Comparison of ENCODE assay signal across 8 cellular contexts in genomic region chr7:76303829-76304505, GRCh38. TPM values are rescaled to one million over a fixed set of nuclear protein-coding genes. Genes with fewer than 3 reads are reported as not detected.
A peak's percentile ranks its signal among the peaks of the same experiment; 100 is the strongest.
DNase-seq lines count a peak whose midpoint lies in the region; ATAC-seq and FAIRE-seq lines count a peak whose summit lies in the region.

No MANE protein-coding gene starts in this region.

- H3K27ac ChIP-seq in right cardiac atrium (ENCODE audit: low read length) = peak overlapping the region; percentile 94
- H3K27ac ChIP-seq in small intestine (ENCODE audit: low read depth in 1 of 2, low read length in 1 of 2) = peak overlapping the region in 1 of 2 donors; percentile 60

- no peaks in the 10 kb centered on the region for H3K9me3 ChIP-seq in right cardiac atrium (ENCODE audit: control insufficient read depth, low read length)
- H3K9me3 ChIP-seq in small intestine (ENCODE audit: control insufficient read depth, low read depth) = no peaks in the 10 kb centered on the region

- peaks cover 5% of the 10 kb centered on the region for H3K4me1 ChIP-seq in right cardiac atrium (ENCODE audit: control insufficient read depth, insufficient read depth, low read length)
- peaks cover 0 to 3% of the 10 kb centered on the region in 2 donors for H3K4me1 ChIP-seq in small intestine (ENCODE audit: control insufficient read depth in 2 of 2, insufficient read depth in 1 of 2, low read depth in 1 of 2, low read length in 1 of 2)

- H3K4me3 ChIP-seq in right cardiac atrium (ENCODE audit: low read length) (peak overlapping the region; percentile 70), small intestine (ENCODE audit: low read depth in 1 of 2, low read length in 2 of 2) (peak overlapping the region; percentile 64 to 83)

- no peak for DNase-seq in activated naive CD4-positive, alpha-beta T cell (lab: John Stamatoyannopoulos, UW)
- peak; percentile 41 for DNase-seq in activated CD8-positive, alpha-beta T cell treated with anti-CD3 and anti-CD28 coated beads, Interleukin-2, amount 10 ng/mL, durations not matched to agents 7 days and 5 days
- DNase-seq in right cardiac atrium (peak in 1 of 3 donors; percentile 49), small intestine (no peak), RPMI8226 (no peak), NCI-H2171 treated with DMSO at 0.1 percent for 48 hours (lab: John Stamatoyannopoulos, UW) (no peak)

- H3K4me1 Mint-ChIP-seq in activated naive CD4-positive, alpha-beta T cell treated with anti-CD3 and anti-CD28 coated beads, Interleukin-2, amount 50 U/mL, for 24 hours = peaks cover 13% of the 10 kb centered on the region
- peaks cover 19% of the 10 kb centered on the region for H3K4me1 Mint-ChIP-seq in activated CD8-positive, alpha-beta T cell treated with anti-CD3 and anti-CD28 coated beads, Interleukin-2, amount 10 ng/mL, durations not matched to agents 7 days and 5 days (ENCODE audit: low read depth)

- no peaks in the 10 kb centered on the region for H3K27me3 ChIP-seq in right cardiac atrium (ENCODE audit: control insufficient read depth, insufficient read depth)
- no peaks in the 10 kb centered on the region for H3K27me3 ChIP-seq in small intestine (ENCODE audit: control insufficient read depth in 2 of 2, insufficient read depth in 2 of 2, low read length in 2 of 2)

- H3K36me3 ChIP-seq in small intestine (ENCODE audit: control insufficient read depth in 2 of 2, insufficient read depth in 2 of 2, low read length in 2 of 2) = no peaks in the 10 kb centered on the region

- POLR2A ChIA-PET in activated CD8-positive, alpha-beta T cell treated with anti-CD3 and anti-CD28 coated beads, Interleukin-2, amount 10 ng/mL, durations not matched to agents 7 days and 5 days (lab: Charles Lee) = interaction anchor here (1.0 to 5.7 kb wide), 3 partner anchors 11 to 14 kb away, joined by 3 to 27 read pairs (median 4); no protein-coding TSS in a partner anchor

- CTCF ChIA-PET in activated CD8-positive, alpha-beta T cell treated with anti-CD3 and anti-CD28 coated beads, Interleukin-2, amount 10 ng/mL, durations not matched to agents 7 days and 5 days (lab: Charles Lee) = interaction anchor here (1.2 to 8.7 kb wide), 4 partner anchors 10 to 126 kb away, joined by 3 to 68 read pairs (median 12); no protein-coding TSS in a partner anchor

- peak overlapping the region; percentile 89 for H3K27ac Mint-ChIP-seq in activated naive CD4-positive, alpha-beta T cell treated with anti-CD3 and anti-CD28 coated beads, Interleukin-2, amount 50 U/mL, for 24 hours
- peak overlapping the region; percentile 87 for H3K27ac Mint-ChIP-seq in activated CD8-positive, alpha-beta T cell treated with anti-CD3 and anti-CD28 coated beads, Interleukin-2, amount 10 ng/mL, durations not matched to agents 7 days and 5 days

- no peak for FAIRE-seq in small intestine (lab: Jason Lieb, UNC)

- H3K36me3 Mint-ChIP-seq in activated naive CD4-positive, alpha-beta T cell treated with anti-CD3 and anti-CD28 coated beads, Interleukin-2, amount 50 U/mL, for 24 hours = no peaks in the 10 kb centered on the region
- peaks cover 4% of the 10 kb centered on the region for H3K36me3 Mint-ChIP-seq in activated CD8-positive, alpha-beta T cell treated with anti-CD3 and anti-CD28 coated beads, Interleukin-2, amount 10 ng/mL, durations not matched to agents 7 days and 5 days (ENCODE audit: low read depth)

- intact Hi-C loops in right cardiac atrium (cut with DNase I) = no loop called here

- no peaks in the 10 kb centered on the region for H3K9me3 Mint-ChIP-seq in activated naive CD4-positive, alpha-beta T cell treated with anti-CD3 and anti-CD28 coated beads, Interleukin-2, amount 50 U/mL, for 24 hours
- no peaks in the 10 kb centered on the region for H3K9me3 Mint-ChIP-seq in activated CD8-positive, alpha-beta T cell treated with anti-CD3 and anti-CD28 coated beads, Interleukin-2, amount 10 ng/mL, durations not matched to agents 7 days and 5 days (ENCODE audit: insufficient read depth)

- no peaks in the 10 kb centered on the region for H3K27me3 Mint-ChIP-seq in activated naive CD4-positive, alpha-beta T cell treated with anti-CD3 and anti-CD28 coated beads, Interleukin-2, amount 50 U/mL, for 24 hours
- H3K27me3 Mint-ChIP-seq in activated CD8-positive, alpha-beta T cell treated with anti-CD3 and anti-CD28 coated beads, Interleukin-2, amount 10 ng/mL, durations not matched to agents 7 days and 5 days (ENCODE audit: low read depth) = peaks cover 9% of the 10 kb centered on the region

- 13% methylated on average over 25 of the region's 25 CpGs for WGBS in right cardiac atrium
- 19 to 30% (median 25%) methylated on average over 17 to 25 of the region's 25 CpGs for WGBS in small intestine, 3 donors

- peak overlapping the region; percentile 85 for H3K4me3 Mint-ChIP-seq in activated naive CD4-positive, alpha-beta T cell treated with anti-CD3 and anti-CD28 coated beads, Interleukin-2, amount 50 U/mL, for 24 hours
- peak overlapping the region; percentile 90 for H3K4me3 Mint-ChIP-seq in activated CD8-positive, alpha-beta T cell treated with anti-CD3 and anti-CD28 coated beads, Interleukin-2, amount 10 ng/mL, durations not matched to agents 7 days and 5 days

- ATAC-seq in activated CD8-positive, alpha-beta T cell treated with anti-CD3 and anti-CD28 coated beads, Interleukin-2, amount 10 ng/mL, durations not matched to agents 7 days and 5 days = peak; percentile 4
- ATAC-seq in right cardiac atrium (no peak), GM21381 (IDR thresholded peaks at IDR 0.05; ENCODE audit: unreplicated experiment) (no peak)

RNA-seq across cellular contexts. Expression of gene HSPB1, which starts 1.5 kb away (rescaled TPM):
- total RNA-seq in activated CD8-positive, alpha-beta T cell treated with anti-CD3 and anti-CD28 coated beads, Interleukin-2, amount 10 ng/mL, durations not matched to agents 7 days and 5 days = 10 to 100 TPM; 37.2 to 40.4 TPM
- total RNA-seq in right cardiac atrium = 1,000 to 10,000 TPM; 1,069 to 1,850 (median 1,464) TPM
- polyA plus RNA-seq in right cardiac atrium (2,464 TPM), small intestine (100 to 1,000 TPM in 2 of 3 donors, 10 to 100 TPM in 1; 77.4 to 253 (median 145) TPM)

RNA-seq across cellular contexts. Expression of gene YWHAG, which starts 54.8 kb away (rescaled TPM):
- total RNA-seq in activated CD8-positive, alpha-beta T cell treated with anti-CD3 and anti-CD28 coated beads, Interleukin-2, amount 10 ng/mL, durations not matched to agents 7 days and 5 days = 10 to 100 TPM; 77.9 to 79.3 TPM
- total RNA-seq in right cardiac atrium = 100 to 1,000 TPM; 209 to 282 (median 253) TPM
- polyA plus RNA-seq in right cardiac atrium = 139 TPM
- polyA plus RNA-seq in small intestine = 10 to 100 TPM; 47.4 to 59.2 (median 49.7) TPM

Comparison
In these comparisons a context has a peak if more than half of its experiments do, and no peak if none do; other contexts are left out.
1. RNA of gene HSPB1, which starts 1.5 kb away (total RNA-seq): 1,069 to 1,850 TPM in right cardiac atrium; 37.2 to 40.4 TPM in activated CD8-positive, alpha-beta T cell treated with anti-CD3 and anti-CD28 coated beads, Interleukin-2, amount 10 ng/mL, durations not matched to agents 7 days and 5 days; every median in the first group is over 10 times any median in the second.